Comparison of ENCODE assay signal across 11 cellular contexts in the genomic region with DNA sequence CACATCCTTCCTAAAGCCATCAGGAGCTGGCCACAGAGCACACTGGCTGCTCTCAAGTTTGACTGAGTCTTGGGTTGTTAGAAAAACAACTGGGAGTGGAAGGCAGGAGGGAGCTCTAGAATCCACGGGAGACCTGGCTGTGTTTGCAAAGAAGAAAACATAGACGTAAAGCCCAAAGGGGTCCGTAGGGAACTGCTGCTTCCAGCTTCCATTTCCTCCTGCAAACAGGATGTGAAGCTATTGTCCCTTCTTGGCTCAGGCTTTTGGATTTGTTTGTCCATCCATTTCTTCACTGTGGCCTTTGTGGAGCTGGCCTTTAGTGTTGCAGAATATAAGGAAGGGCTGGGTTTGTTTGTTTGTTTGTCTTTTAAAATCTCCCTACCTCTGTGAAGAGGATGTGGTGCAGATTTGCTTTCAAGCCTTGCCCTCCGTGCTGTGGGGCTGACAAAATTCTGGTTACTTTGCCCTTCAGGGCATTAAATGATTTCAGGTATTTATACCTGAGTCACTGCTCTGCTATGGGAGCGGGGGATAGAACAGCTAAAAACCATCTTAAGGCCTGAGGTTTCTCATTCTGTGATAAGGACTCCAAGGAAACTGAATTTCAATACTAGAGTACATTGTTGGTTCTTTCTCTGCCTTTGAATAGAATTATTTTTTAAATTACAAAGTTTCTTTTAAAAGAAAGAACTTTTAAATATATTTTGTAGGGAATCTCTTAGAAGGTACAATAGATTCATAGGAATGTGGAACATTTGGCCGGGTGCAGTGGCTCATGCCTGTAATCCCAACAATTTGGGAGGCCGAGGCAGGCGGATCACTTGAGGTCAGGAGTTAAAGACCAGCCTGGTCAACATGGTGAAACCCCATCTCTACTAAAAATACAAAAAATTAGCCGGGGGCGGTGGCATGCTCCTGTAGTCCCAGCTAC.
DNase-seq lines count a peak whose midpoint lies in the region; ATAC-seq and TF ChIP-seq lines count a peak whose summit lies in the region.
"Had no signal": no experiment of that assay in that cellular context is flagged by ENCODE, and none has a peak within 500 bp of the region (broad histone marks: within the 10 kb centered on the region; RNA-seq: fewer than 3 reads in every experiment).

No MANE protein-coding gene starts in this region.

- DNase-seq in brain microvascular endothelial cell (no peak), hepatocyte (ENCODE audit: low spot score) (no peak), spleen (no peak), NCI-H774 (lab: John Stamatoyannopoulos, UW) (no peak), DMS79 (lab: John Stamatoyannopoulos, UW) (no peak)
- no peak for DNase-seq in effector CD4-positive, alpha-beta T cell

- peaks cover 17% of the 10 kb centered on the region; the same call in 1 of the 2 replicates for H3K36me3 ChIP-seq in HUES6 (ENCODE audit: control insufficient read depth, insufficient read depth, low read length)
- peaks cover 1% of the 10 kb centered on the region for H3K36me3 ChIP-seq in brain microvascular endothelial cell (replicated peaks)
- no peaks in the 10 kb centered on the region for H3K36me3 ChIP-seq in hepatocyte (replicated peaks; ENCODE audit: insufficient read depth, low read depth)
- peaks cover 0 to 2% (median 0%) of the 10 kb centered on the region in 6 donors for H3K36me3 ChIP-seq in spleen

- H3K79me2 ChIP-seq in hepatocyte = no peaks in the 10 kb centered on the region

- H3K4me3 ChIP-seq in HUES6 (ENCODE audit: low read depth, low read length) = no peak overlapping the region
- H3K4me3 ChIP-seq in brain microvascular endothelial cell (ENCODE audit: low read depth, low read length) = no peak overlapping the region
- H3K4me3 ChIP-seq in hepatocyte = no peak overlapping the region
- H3K4me3 ChIP-seq in spleen = no peak overlapping the region
- H3K4me3 ChIP-seq: body of pancreas, tibial nerve had no signal

- peak overlapping the region; percentile 73 for H3K27ac ChIP-seq in HUES6 (ENCODE audit: low read depth, low read length)
- H3K27ac ChIP-seq in brain microvascular endothelial cell = peak overlapping the region; percentile 91
- peak overlapping the region; percentile 38 for H3K27ac ChIP-seq in hepatocyte
- peak overlapping the region in 5 of 8 donors; percentile 1 to 59 (median 39) for H3K27ac ChIP-seq in spleen
- H3K27ac ChIP-seq: KMS-11 had no signal

- H3K27me3 ChIP-seq in HUES6 (ENCODE audit: control insufficient read depth, insufficient read depth, low read length) (no peaks in the 10 kb centered on the region), brain microvascular endothelial cell (replicated peaks) (no peaks in the 10 kb centered on the region), hepatocyte (no peaks in the 10 kb centered on the region), spleen (replicated peaks in 1 of 7) (no peaks in the 10 kb centered on the region)
- H3K27me3 ChIP-seq: body of pancreas, tibial nerve had no signal

- no peaks in the 10 kb centered on the region for H4K20me1 ChIP-seq in hepatocyte (ENCODE audit: insufficient read depth, poor library complexity, severe bottlenecking)

- H3K9me3 ChIP-seq in HUES6 (ENCODE audit: control insufficient read depth, insufficient read depth, low read depth, low read length) = no peaks in the 10 kb centered on the region
- no peaks in the 10 kb centered on the region for H3K9me3 ChIP-seq in hepatocyte (ENCODE audit: low read depth)
- no peaks in the 10 kb centered on the region for H3K9me3 ChIP-seq in spleen
- H3K9me3 ChIP-seq: body of pancreas, tibial nerve had no signal

- TF ChIP-seq CTCF in brain microvascular endothelial cell (IDR thresholded peaks at IDR 0.05; ENCODE audit: low read depth, low read length, missing control alignments) = no peak
- no peak for TF ChIP-seq CTCF in hepatocyte (IDR thresholded peaks at IDR 0.05; ENCODE audit: poor library complexity)
- TF ChIP-seq CTCF in spleen (IDR thresholded peaks at IDR 0.05 in 8 of 11, conservative IDR thresholded peaks at IDR 0.05 in 3 of 11) = no peak

- H3K9ac ChIP-seq in HUES6 (ENCODE audit: low read length) = no peak overlapping the region
- H3K9ac ChIP-seq: KMS-11 had no signal

- ATAC-seq in GM19455 (IDR thresholded peaks at IDR 0.05; ENCODE audit: unreplicated experiment) = no peak

- no peak for TF ChIP-seq POLR2A in spleen (IDR thresholded peaks at IDR 0.05)

- peaks cover 20% of the 10 kb centered on the region for H3K4me1 ChIP-seq in HUES6 (ENCODE audit: control insufficient read depth, insufficient read depth, low read length)
- peaks cover 31% of the 10 kb centered on the region for H3K4me1 ChIP-seq in hepatocyte (ENCODE audit: insufficient read depth)
- H3K4me1 ChIP-seq in spleen = peaks cover 0 to 30% (median 4%) of the 10 kb centered on the region in 6 donors
- H3K4me1 ChIP-seq: body of pancreas had no signal

- intact Hi-C loops in spleen (cut with DNase I; ENCODE audit: low total_unique reads) = no loop called here

- 75% methylated on average over 10 of the region's 10 CpGs for WGBS in hepatocyte (ENCODE audit: low lambda C conversion rate, missing lambda C conversion rate)
- WGBS in spleen, 5 donors = 75 to 83% (median 78%) methylated on average over 10 of the region's 10 CpGs

- no peak overlapping the region for H2AFZ ChIP-seq in hepatocyte

- in situ Hi-C loops in brain microvascular endothelial cell (cut with HindIII; ENCODE audit: low pct_ligation_motif_present, low sequenced_read_pairs) = no loop called here

- H3K4me2 ChIP-seq in hepatocyte = no peak overlapping the region
- H3K4me2 ChIP-seq: KMS-11 had no signal

- H3K9me2 ChIP-seq in hepatocyte (replicated peaks; ENCODE audit: insufficient read depth) = no peaks in the 10 kb centered on the region

Comparison
In these comparisons a context has a peak if more than half of its experiments do, and no peak if none do; other contexts are left out.
1. H3K27ac ChIP-seq: peak in every context shown above with its lines; median percentile 91 in brain microvascular endothelial cell; 73 in HUES6; 39 in spleen; 38 in hepatocyte.